In genomic region chr6:48087448-48087847, GRCh38 we compare ENCODE assay signal across 13 cellular contexts. TPM values are rescaled to one million over a fixed set of nuclear protein-coding genes. Genes with fewer than 3 reads are reported as not detected.
A peak's percentile ranks its signal among the peaks of the same experiment; 100 is the strongest.
DNase-seq lines count a peak whose midpoint lies in the region; ATAC-seq, FAIRE-seq and TF ChIP-seq lines count a peak whose summit lies in the region.
"Had no signal": no experiment of that assay in that cellular context is flagged by ENCODE, and none has a peak within 500 bp of the region (broad histone marks: within the 10 kb centered on the region; RNA-seq: fewer than 3 reads in every experiment).

No MANE protein-coding gene starts in this region.

- H4K20me1 ChIP-seq in neural cell (ENCODE audit: insufficient read depth): no peaks in the 10 kb centered on the region

- H3K36me3 ChIP-seq in bronchial epithelial cell (ENCODE audit: control insufficient read depth, insufficient read depth, low read length): no peaks in the 10 kb centered on the region
- H3K36me3 ChIP-seq in neural cell (ENCODE audit: insufficient read depth, low read length): no peaks in the 10 kb centered on the region
- no peaks in the 10 kb centered on the region for H3K36me3 ChIP-seq in gastroesophageal sphincter

- no peak overlapping the region for H3K27ac ChIP-seq in neural cell (ENCODE audit: low read length)
- no peak overlapping the region for H3K27ac ChIP-seq in gastroesophageal sphincter

- no peaks in the 10 kb centered on the region for H3K4me1 Mint-ChIP-seq in activated T-helper 2 cell treated with anti-CD3 and anti-CD28 coated beads, Interferon-gamma antibody, Interleukin-2, Interleukin-4, amounts not matched to agents 10 μg/mL and 5 μg/mL and 100 μg/mL, durations not matched to agents 14 hours and 24 hours and 36 hours (ENCODE audit: low read depth)
- H3K4me1 Mint-ChIP-seq: activated CD4-positive, alpha-beta T cell treated with anti-CD3 and anti-CD28 coated beads, Interleukin-2, amount 10 ng/mL, durations not matched to agents 24 days and 14 days had no signal

- WGBS in gastroesophageal sphincter (ENCODE audit: low coverage in 1 of 2), 2 donors: 0 to 7% methylated on average over 1 of the region's 1 CpG

- no peak for TF ChIP-seq POLR2A in gastroesophageal sphincter (IDR thresholded peaks at IDR 0.05)

- H3K9ac ChIP-seq in neural cell (ENCODE audit: low read length): no peak overlapping the region

- H3K4me3 Mint-ChIP-seq in activated T-helper 2 cell treated with anti-CD3 and anti-CD28 coated beads, Interferon-gamma antibody, Interleukin-2, Interleukin-4, amounts not matched to agents 10 μg/mL and 5 μg/mL and 100 μg/mL, durations not matched to agents 14 hours and 24 hours and 36 hours (ENCODE audit: low read depth): no peak overlapping the region
- H3K4me3 Mint-ChIP-seq: activated CD4-positive, alpha-beta T cell treated with anti-CD3 and anti-CD28 coated beads, Interleukin-2, amount 10 ng/mL, durations not matched to agents 24 days and 14 days had no signal

- TF ChIP-seq RAD21 in neural cell (conservative IDR thresholded peaks at IDR 0.05): peak; percentile 69

- no peak overlapping the region for H3K27ac Mint-ChIP-seq in activated T-helper 2 cell treated with anti-CD3 and anti-CD28 coated beads, Interferon-gamma antibody, Interleukin-2, Interleukin-4, amounts not matched to agents 10 μg/mL and 5 μg/mL and 100 μg/mL, durations not matched to agents 14 hours and 24 hours and 36 hours
- H3K27ac Mint-ChIP-seq: activated CD4-positive, alpha-beta T cell treated with anti-CD3 and anti-CD28 coated beads, Interleukin-2, amount 10 ng/mL, durations not matched to agents 24 days and 14 days had no signal

- H3K79me2 ChIP-seq in neural cell (replicated peaks; ENCODE audit: insufficient read depth, low read length): no peaks in the 10 kb centered on the region

- H3K4me3 ChIP-seq in bronchial epithelial cell (ENCODE audit: low read depth, low read length) (no peak overlapping the region), neural cell (ENCODE audit: low read length) (no peak overlapping the region), gastroesophageal sphincter (no peak overlapping the region)
- H3K4me3 ChIP-seq: lung had no signal

- no peak for FAIRE-seq in bronchial epithelial cell (lab: Jason Lieb, UNC)

- H3K9me3 ChIP-seq in neural cell (ENCODE audit: low read length) (no peaks in the 10 kb centered on the region), gastroesophageal sphincter (no peaks in the 10 kb centered on the region)

- H3K9me3 Mint-ChIP-seq in activated T-helper 2 cell treated with anti-CD3 and anti-CD28 coated beads, Interferon-gamma antibody, Interleukin-2, Interleukin-4, amounts not matched to agents 10 μg/mL and 5 μg/mL and 100 μg/mL, durations not matched to agents 14 hours and 24 hours and 36 hours: no peaks in the 10 kb centered on the region
- H3K9me3 Mint-ChIP-seq: activated CD4-positive, alpha-beta T cell treated with anti-CD3 and anti-CD28 coated beads, Interleukin-2, amount 10 ng/mL, durations not matched to agents 24 days and 14 days had no signal

- no peak for TF ChIP-seq EP300 in neural cell (conservative IDR thresholded peaks at IDR 0.05; ENCODE audit: poor library complexity, severe bottlenecking)
- no peak for TF ChIP-seq EP300 in gastroesophageal sphincter (IDR thresholded peaks at IDR 0.05)

- H3K9me2 ChIP-seq in neural cell (ENCODE audit: insufficient read depth, low read length): no peaks in the 10 kb centered on the region

- H3F3A ChIP-seq in neural cell (ENCODE audit: insufficient read depth, low read length, poor library complexity, severe bottlenecking): peaks cover 3% of the 10 kb centered on the region

- intact Hi-C loops in activated T-helper 2 cell treated with anti-CD3 and anti-CD28 coated beads, Interferon-gamma antibody, Interleukin-2, Interleukin-4, amounts not matched to agents 10 μg/mL and 5 μg/mL and 100 μg/mL, durations not matched to agents 14 hours and 24 hours and 36 hours (cut with micrococcal nuclease): no loop called here

- DNase-seq in NCI-H2196 (lab: John Stamatoyannopoulos, UW; ENCODE audit: unreplicated experiment) (peak; percentile 25), NCI-H2196 treated with DMSO at 0.1 percent for 48 hours (lab: John Stamatoyannopoulos, UW; ENCODE audit: unreplicated experiment) (no peak), NCI-H446 treated with DMSO at 0.1 percent for 48 hours (lab: John Stamatoyannopoulos, UW) (peak; percentile 52), bronchial epithelial cell (ENCODE audit: low read depth) (peak; percentile 56), SHP77 (lab: John Stamatoyannopoulos, UW) (no peak)
- DNase-seq in activated T-helper 2 cell treated with anti-CD3 and anti-CD28 coated beads, Interferon-gamma antibody, Interleukin-2, Interleukin-4, amounts not matched to agents 10 μg/mL and 5 μg/mL and 100 μg/mL, durations not matched to agents 14 hours and 24 hours and 36 hours (ENCODE audit: low spot score): no peak
- DNase-seq: activated CD4-positive, alpha-beta T cell treated with anti-CD3 and anti-CD28 coated beads, Interleukin-2, amount 10 ng/mL, durations not matched to agents 24 days and 14 days; caudate nucleus; NCI-H1930; stimulated activated CD4-positive, alpha-beta T cell treated with anti-CD3 and anti-CD28 coated beads, Interleukin-4, amount 100 ng/mL, for 4 hours had no signal

- H3K27me3 ChIP-seq in bronchial epithelial cell (ENCODE audit: control insufficient read depth, insufficient read depth, low read length) (no peaks in the 10 kb centered on the region), neural cell (ENCODE audit: insufficient read depth, low read depth, low read length) (no peaks in the 10 kb centered on the region), gastroesophageal sphincter (no peaks in the 10 kb centered on the region)

- no peaks in the 10 kb centered on the region for H3K4me1 ChIP-seq in gastroesophageal sphincter

- H3K36me3 Mint-ChIP-seq in activated T-helper 2 cell treated with anti-CD3 and anti-CD28 coated beads, Interferon-gamma antibody, Interleukin-2, Interleukin-4, amounts not matched to agents 10 μg/mL and 5 μg/mL and 100 μg/mL, durations not matched to agents 14 hours and 24 hours and 36 hours (ENCODE audit: low read depth): no peaks in the 10 kb centered on the region

- no peak overlapping the region for H2AFZ ChIP-seq in neural cell (ENCODE audit: low read depth, low read length)

- no peak for ATAC-seq in gastroesophageal sphincter

- H3K27me3 Mint-ChIP-seq in activated T-helper 2 cell treated with anti-CD3 and anti-CD28 coated beads, Interferon-gamma antibody, Interleukin-2, Interleukin-4, amounts not matched to agents 10 μg/mL and 5 μg/mL and 100 μg/mL, durations not matched to agents 14 hours and 24 hours and 36 hours (ENCODE audit: low read depth): no peaks in the 10 kb centered on the region
- H3K27me3 Mint-ChIP-seq: activated CD4-positive, alpha-beta T cell treated with anti-CD3 and anti-CD28 coated beads, Interleukin-2, amount 10 ng/mL, durations not matched to agents 24 days and 14 days had no signal

- no peak overlapping the region for H3K4me2 ChIP-seq in neural cell (ENCODE audit: low read length)

- TF ChIP-seq CTCF in bronchial epithelial cell (IDR thresholded peaks at IDR 0.05; ENCODE audit: insufficient read depth, low read length, severe bottlenecking) (peak; percentile 30), neural cell (IDR thresholded peaks at IDR 0.05; ENCODE audit: poor library complexity, severe bottlenecking) (peak; percentile 60), gastroesophageal sphincter (IDR thresholded peaks at IDR 0.05) (no peak)

TF ChIP-seq in neural cell, 6 proteins besides CTCF, POLR2A, EP300 and RAD21:
- peak; percentile 68 for TF ChIP-seq SMC3 (conservative IDR thresholded peaks at IDR 0.05; ENCODE audit: poor library complexity)
- no peak for TF ChIP-seq MXI1 (conservative IDR thresholded peaks at IDR 0.05; ENCODE audit: poor library complexity, severe bottlenecking)
- no peak for TF ChIP-seq POLR2AphosphoS5 (IDR thresholded peaks at IDR 0.05)
TF ChIP-seq in neural cell: peak in this region for 1.

RNA-seq across cellular contexts. Expression of gene PTCHD4, which starts 23.5 kb away (rescaled TPM):
- total RNA-seq in bronchial epithelial cell (1.8 and 2.6 TPM in 2 replicates), gastroesophageal sphincter (1 to 10 TPM in 3 of 4 donors, not detected in 1; 1.2 to 2.6 (median 1.2) TPM)
- polyA plus RNA-seq in neural cell: 3.2 and 3.4 TPM in 2 replicates
- 76.4 and 82.4 TPM in 2 replicates for polyA minus RNA-seq in neural cell
- total RNA-seq in activated T-helper 2 cell treated with anti-CD3 and anti-CD28 coated beads, Interferon-gamma antibody, Interleukin-2, Interleukin-4, amounts not matched to agents 10 μg/mL and 5 μg/mL and 100 μg/mL, durations not matched to agents 14 hours and 24 hours and 36 hours: not detected in 2 replicates
- total RNA-seq: activated CD4-positive, alpha-beta T cell treated with anti-CD3 and anti-CD28 coated beads, Interleukin-2, amount 10 ng/mL, durations not matched to agents 24 days and 14 days had no signal

Comparison
In these comparisons a context has a peak if more than half of its experiments do, and no peak if none do; other contexts are left out.
1. DNase-seq: peak in NCI-H2196 (single experiment), NCI-H446 treated with DMSO at 0.1 percent for 48 hours (single experiment) and bronchial epithelial cell (single experiment); none in NCI-H2196 treated with DMSO at 0.1 percent for 48 hours (single experiment), SHP77 (0 of 2) and activated T-helper 2 cell treated with anti-CD3 and anti-CD28 coated beads, Interferon-gamma antibody, Interleukin-2, Interleukin-4, amounts not matched to agents 10 μg/mL and 5 μg/mL and 100 μg/mL, durations not matched to agents 14 hours and 24 hours and 36 hours (single experiment).
2. CTCF ChIP-seq: peak in bronchial epithelial cell (single experiment) and neural cell (single experiment); none in gastroesophageal sphincter (0 of 4).